Comparison of ENCODE assay signal across 9 cellular contexts in the genomic region with DNA sequence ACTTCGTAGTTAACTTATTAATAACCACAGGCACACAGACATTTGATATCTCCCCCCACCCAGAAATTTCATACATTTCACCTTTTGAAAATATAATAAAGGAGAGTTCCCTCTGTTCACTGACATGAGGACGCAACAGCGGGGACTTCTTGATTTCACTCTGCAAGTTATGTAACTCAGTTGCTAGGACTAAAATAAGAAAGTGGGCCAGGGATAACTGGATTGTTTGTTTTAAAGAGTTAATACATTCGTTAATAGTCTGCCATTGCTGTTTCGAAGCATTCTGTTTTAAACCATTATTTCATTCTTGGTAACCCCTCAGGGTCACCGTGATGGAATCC. TPM values are rescaled to one million over a fixed set of nuclear protein-coding genes. Genes with fewer than 3 reads are reported as not detected.
A peak's percentile ranks its signal among the peaks of the same experiment; 100 is the strongest.
DNase-seq lines count a peak whose midpoint lies in the region; ATAC-seq and TF ChIP-seq lines count a peak whose summit lies in the region.
"Had no signal": no experiment of that assay in that cellular context is flagged by ENCODE, and none has a peak within 500 bp of the region (broad histone marks: within the 10 kb centered on the region; RNA-seq: fewer than 3 reads in every experiment).

No MANE protein-coding gene starts in this region.

- H3K4me2 ChIP-seq in DND-41 (ENCODE audit: insufficient read depth, low read length) (peak overlapping the region; percentile 89), PC-3 (ENCODE audit: low read length) (peak overlapping the region; percentile 83), parathyroid adenoma (ENCODE audit: low read length) (peak overlapping the region; percentile 75)

- peaks cover 5% of the 10 kb centered on the region for H3K36me3 Mint-ChIP-seq in endothelial cell (ENCODE audit: low read depth, unreplicated experiment)

- CTCF ChIA-PET in PC-3 (lab: Charles Lee): no interaction called here

- H3K36me3 ChIP-seq in DND-41 (ENCODE audit: insufficient read depth, low read length) (peaks cover 3% of the 10 kb centered on the region; the same call in 1 of the 2 replicates), PC-3 (ENCODE audit: low read depth, low read length) (no peaks in the 10 kb centered on the region), parathyroid adenoma (ENCODE audit: control insufficient read depth, insufficient read depth, low read length) (no peaks in the 10 kb centered on the region)

- H3K9me3 ChIP-seq in DND-41 (ENCODE audit: insufficient read depth, low read length, severe bottlenecking) (no peaks in the 10 kb centered on the region), PC-3 (ENCODE audit: low read length) (no peaks in the 10 kb centered on the region), parathyroid adenoma (ENCODE audit: control insufficient read depth, low read length) (no peaks in the 10 kb centered on the region)

- intact Hi-C loops in PC-3 (cut with micrococcal nuclease): no loop called here

- BruUV-seq in PC-3 (replicated peaks; lab: Mats Ljungman, UMichigan): no TSS peak

- H3K4me3 Mint-ChIP-seq in endothelial cell (ENCODE audit: unreplicated experiment): peak overlapping the region; percentile 100

- no peaks in the 10 kb centered on the region for H3K27me3 Mint-ChIP-seq in endothelial cell (ENCODE audit: unreplicated experiment)

- H3K79me2 ChIP-seq in DND-41 (ENCODE audit: insufficient read depth, low read length) (peaks cover 55% of the 10 kb centered on the region), PC-3 (ENCODE audit: low read length) (peaks cover 43% of the 10 kb centered on the region), parathyroid adenoma (peaks cover 24% of the 10 kb centered on the region)

- POLR2A ChIA-PET in PC-3 (lab: Charles Lee; ENCODE audit: unreplicated experiment): no interaction called here

- no peak overlapping the region for H3K27ac Mint-ChIP-seq in endothelial cell (ENCODE audit: unreplicated experiment)

- no peak for TF ChIP-seq CTCF in DND-41 (IDR thresholded peaks at IDR 0.05; ENCODE audit: borderline replicate concordance, extremely low read depth, low read length, poor library complexity, severe bottlenecking)
- TF ChIP-seq CTCF in PC-3 (conservative IDR thresholded peaks at IDR 0.05; ENCODE audit: low read depth, low read length): no peak
- no peak for TF ChIP-seq CTCF in endothelial cell (IDR thresholded peaks at IDR 0.05; ENCODE audit: unreplicated experiment)
- no peak for TF ChIP-seq CTCF in parathyroid adenoma (IDR thresholded peaks at IDR 0.05)
- TF ChIP-seq CTCF in omental fat pad (IDR thresholded peaks at IDR 0.05): no peak

- H3F3A ChIP-seq in PC-3 (ENCODE audit: low read length, unreplicated experiment): no peaks in the 10 kb centered on the region

- no peaks in the 10 kb centered on the region for H3K9me2 ChIP-seq in PC-3 (replicated peaks; ENCODE audit: low read length)

- H3K27me3 ChIP-seq in DND-41 (ENCODE audit: insufficient read depth, low read length, poor library complexity) (no peaks in the 10 kb centered on the region), PC-3 (ENCODE audit: low read length) (no peaks in the 10 kb centered on the region), parathyroid adenoma (ENCODE audit: control insufficient read depth, insufficient read depth, low read length) (no peaks in the 10 kb centered on the region)

- H3K4me1 Mint-ChIP-seq in endothelial cell (ENCODE audit: unreplicated experiment): peaks cover 18% of the 10 kb centered on the region

- peaks cover 3% of the 10 kb centered on the region; the same call in 1 of the 2 replicates for H4K20me1 ChIP-seq in DND-41 (ENCODE audit: insufficient read depth, low read length)
- no peaks in the 10 kb centered on the region for H4K20me1 ChIP-seq in PC-3 (ENCODE audit: low read length)

- H3K9me3 Mint-ChIP-seq in endothelial cell (ENCODE audit: unreplicated experiment): no peaks in the 10 kb centered on the region

- H3K4me1 ChIP-seq in DND-41 (ENCODE audit: insufficient read depth, low read length): peaks cover 30% of the 10 kb centered on the region
- peaks cover 6% of the 10 kb centered on the region; the same call in 1 of the 2 replicates for H3K4me1 ChIP-seq in PC-3 (ENCODE audit: insufficient read depth, low read length)
- H3K4me1 ChIP-seq in parathyroid adenoma: peaks cover 2% of the 10 kb centered on the region

- H3K4me3 ChIP-seq in DND-41 (ENCODE audit: low read depth in 1 of 2, low read length in 2 of 2) (peak overlapping the region; percentile 99; a peak in 3 of 4 replicates), PC-3 (ENCODE audit: low read length) (peak overlapping the region; percentile 99), parathyroid adenoma (ENCODE audit: low read depth, low read length) (peak overlapping the region; percentile 76)

- no peak for DNase-seq in DND-41
- DNase-seq in PC-3: no peak
- DNase-seq in endothelial cell (ENCODE audit: low spot score): no peak
- no peak for DNase-seq in omental fat pad (ENCODE audit: low spot score)
- no peak for DNase-seq in NCI-H1048 (lab: John Stamatoyannopoulos, UW)
- DNase-seq in NCI-H524 treated with DMSO at 0.1 percent for 48 hours (lab: John Stamatoyannopoulos, UW): no peak
- DNase-seq in retina: no peak
- DNase-seq: activated CD4-positive, alpha-beta T cell treated with anti-CD3 and anti-CD28 coated beads for 1 hour had no signal

- H3K9ac ChIP-seq in DND-41 (ENCODE audit: low read depth, low read length): peak overlapping the region; percentile 85
- peak overlapping the region; percentile 82 for H3K9ac ChIP-seq in PC-3 (ENCODE audit: low read length)
- H3K9ac ChIP-seq in parathyroid adenoma: no peak overlapping the region

- H3K27ac ChIP-seq in DND-41 (ENCODE audit: low read length): peak overlapping the region; percentile 80; the same call in 1 of the 2 replicates
- no peak overlapping the region for H3K27ac ChIP-seq in PC-3 (ENCODE audit: low read length)
- peak overlapping the region; percentile 86 for H3K27ac ChIP-seq in parathyroid adenoma

- peak overlapping the region; percentile 93; the same call in 1 of the 2 replicates for H2AFZ ChIP-seq in DND-41 (ENCODE audit: low read depth, low read length)
- H2AFZ ChIP-seq in PC-3 (ENCODE audit: low read length): peak overlapping the region; percentile 95
- H2AFZ ChIP-seq in parathyroid adenoma: no peak overlapping the region

- ATAC-seq in DND-41 (ENCODE audit: insufficient read depth, low read depth) (no peak), PC-3 (no peak), omental fat pad (ENCODE audit: low FRiP score) (no peak)

RNA-seq across cellular contexts. Expression of gene RHOT1, which starts 1.2 kb away (rescaled TPM):
- 20.9 and 22.3 TPM in 2 replicates for total RNA-seq in PC-3 (2014; rRNA removed)
- total RNA-seq in endothelial cell (ENCODE audit: unreplicated experiment): 21.4 TPM
- total RNA-seq in omental fat pad: 10 to 100 TPM; 32.1 to 55.7 (median 42.6) TPM
